Comparison of ENCODE assay signal across 10 cellular contexts in genomic region chr16:66948822-66949195, GRCh38. TPM values are rescaled to one million over a fixed set of nuclear protein-coding genes. Genes with fewer than 3 reads are reported as not detected.
DNase-seq lines count a peak whose midpoint lies in the region; ATAC-seq and TF ChIP-seq lines count a peak whose summit lies in the region.
"Not testable (repeated sequence)": the region's sequence is repeated elsewhere in the genome, so short reads cannot be mapped to it uniquely, and the experiment has no call there.
"Had no signal": no experiment of that assay in that cellular context is flagged by ENCODE, and none has a peak within 500 bp of the region (broad histone marks: within the 10 kb centered on the region; RNA-seq: fewer than 3 reads in every experiment).

No MANE protein-coding gene starts in this region.

- H2BK120ac ChIP-seq in mesenchymal stem cell (ENCODE audit: low read depth, low read length), result not testable (repeated sequence)

- H3K14ac ChIP-seq in mesenchymal stem cell (ENCODE audit: low read length in 2 of 2), result not testable (repeated sequence)

- peaks cover 30 to 36% of the 10 kb centered on the region in 2 donors for H3K27me3 Mint-ChIP-seq in CD4-positive, alpha-beta memory T cell
- peaks cover 33 to 45% of the 10 kb centered on the region in 2 donors for H3K27me3 Mint-ChIP-seq in T-cell
- peaks cover 28% of the 10 kb centered on the region for H3K27me3 Mint-ChIP-seq in activated naive CD4-positive, alpha-beta T cell treated with anti-CD3 and anti-CD28 coated beads, Interleukin-2, amount 50 U/mL, for 24 hours

- H3K18ac ChIP-seq in mesenchymal stem cell (ENCODE audit: low read depth in 1 of 2, low read length in 2 of 2), result peak overlapping the region in 1 of 2 experiments; percentile 70

- ATAC-seq in T-cell (replicated peaks in 1 of 4); upper lobe of left lung (ENCODE audit: low FRiP score in 2 of 2): not testable (repeated sequence)
- ATAC-seq in Right ventricle myocardium inferior, result peak; percentile 7

- not testable (repeated sequence) for H3K36me3 Mint-ChIP-seq in CD4-positive, alpha-beta memory T cell; T-cell; activated naive CD4-positive, alpha-beta T cell treated with anti-CD3 and anti-CD28 coated beads, Interleukin-2, amount 50 U/mL, for 24 hours

- not testable (repeated sequence) for H3K4me2 ChIP-seq in mesenchymal stem cell (ENCODE audit: low read length, poor library complexity, severe bottlenecking)

- H3K4me1 Mint-ChIP-seq in CD4-positive, alpha-beta memory T cell, result peaks cover 9 to 24% (median 13%) of the 10 kb centered on the region in 4 donors
- peaks cover 18 to 26% (median 18%) of the 10 kb centered on the region in 3 donors for H3K4me1 Mint-ChIP-seq in T-cell
- peaks cover 18% of the 10 kb centered on the region for H3K4me1 Mint-ChIP-seq in activated naive CD4-positive, alpha-beta T cell treated with anti-CD3 and anti-CD28 coated beads, Interleukin-2, amount 50 U/mL, for 24 hours

- intact Hi-C loops in CD4-positive, alpha-beta memory T cell (cut with micrococcal nuclease), result not testable (repeated sequence)
- intact Hi-C loops in Right ventricle myocardium inferior (cut with DNase I), result loop anchor here (10.0 kb wide), 1 partner anchor 446 kb away; the partner anchor contains the start of gene TPPP3

- H3K27ac ChIP-seq in CD4-positive, alpha-beta memory T cell (ENCODE audit: low read depth, low read length); coronary artery; mesenchymal stem cell (ENCODE audit: low read length, poor library complexity, severe bottlenecking); upper lobe of left lung: not testable (repeated sequence)

- POLR2A ChIA-PET in CD4-positive, alpha-beta memory T cell (lab: Charles Lee; ENCODE audit: partially characterized antibody); T-cell (lab: Charles Lee): not testable (repeated sequence)

- not testable (repeated sequence) for H3K27ac Mint-ChIP-seq in CD4-positive, alpha-beta memory T cell; T-cell; activated naive CD4-positive, alpha-beta T cell treated with anti-CD3 and anti-CD28 coated beads, Interleukin-2, amount 50 U/mL, for 24 hours

- not testable (repeated sequence) for H3K9me3 Mint-ChIP-seq in CD4-positive, alpha-beta memory T cell; T-cell; activated naive CD4-positive, alpha-beta T cell treated with anti-CD3 and anti-CD28 coated beads, Interleukin-2, amount 50 U/mL, for 24 hours

- not testable (repeated sequence) for TF ChIP-seq CTCF in coronary artery (IDR thresholded peaks at IDR 0.05); upper lobe of left lung (IDR thresholded peaks at IDR 0.05)

- not testable (repeated sequence) for H3K9me3 ChIP-seq in CD4-positive, alpha-beta memory T cell (ENCODE audit: control insufficient read depth in 1 of 2, low read length in 2 of 2); mesenchymal stem cell (ENCODE audit: control insufficient read depth, low read length); upper lobe of left lung

- H3K27me3 ChIP-seq in CD4-positive, alpha-beta memory T cell (ENCODE audit: insufficient read depth, low read length), result peaks cover 16% of the 10 kb centered on the region
- peaks cover 14 to 15% of the 10 kb centered on the region in 2 experiments for H3K27me3 ChIP-seq in mesenchymal stem cell (ENCODE audit: control insufficient read depth in 1 of 2, insufficient read depth in 1 of 2, low read length in 2 of 2)
- H3K27me3 ChIP-seq in upper lobe of left lung, result not testable (repeated sequence)

- not testable (repeated sequence) for H4K91ac ChIP-seq in mesenchymal stem cell (ENCODE audit: low read length)

- H3K9ac ChIP-seq in mesenchymal stem cell (ENCODE audit: low read length), result peak overlapping the region; percentile 68

- not testable (repeated sequence) for H2BK5ac ChIP-seq in mesenchymal stem cell (ENCODE audit: low read depth, low read length, poor library complexity, severe bottlenecking)

- not testable (repeated sequence) for TF ChIP-seq POLR2A in upper lobe of left lung (IDR thresholded peaks at IDR 0.05)

- H3K4me3 Mint-ChIP-seq in CD4-positive, alpha-beta memory T cell, result peak overlapping the region; percentile 86 to 96 (median 90)
- H3K4me3 Mint-ChIP-seq in T-cell, result peak overlapping the region; percentile 84 to 87 (median 87)
- peak overlapping the region; percentile 87 for H3K4me3 Mint-ChIP-seq in activated naive CD4-positive, alpha-beta T cell treated with anti-CD3 and anti-CD28 coated beads, Interleukin-2, amount 50 U/mL, for 24 hours

- not testable (repeated sequence) for DNase-seq in CD4-positive, alpha-beta memory T cell; T-cell; coronary artery (ENCODE audit: low spot score); Right ventricle myocardium inferior (ENCODE audit: missing footprints); mesenchymal stem cell; skeletal muscle cell (ENCODE audit: low read depth)
- peak in 1 of 2 donors; percentile 59 for DNase-seq in upper lobe of left lung

- not testable (repeated sequence) for H2AFZ ChIP-seq in mesenchymal stem cell (ENCODE audit: low read depth, low read length)

- peaks cover 11% of the 10 kb centered on the region for H3K4me1 ChIP-seq in CD4-positive, alpha-beta memory T cell (ENCODE audit: insufficient read depth, low read length)
- H3K4me1 ChIP-seq in mesenchymal stem cell (ENCODE audit: control insufficient read depth, insufficient read depth, low read depth, low read length), result not testable (repeated sequence)
- peaks cover 14 to 19% (median 17%) of the 10 kb centered on the region in 4 donors for H3K4me1 ChIP-seq in upper lobe of left lung

- 65% methylated on average over 22 of the region's 22 CpGs for WGBS in mesenchymal stem cell
- WGBS in upper lobe of left lung, 2 donors, result 25% methylated on average over 22 of the region's 22 CpGs; no CpG with 5 or more reads in 1 of the 2 donors

- TF ChIP-seq EP300 in upper lobe of left lung (IDR thresholded peaks at IDR 0.05), result not testable (repeated sequence)

- not testable (repeated sequence) for H3K4ac ChIP-seq in mesenchymal stem cell (ENCODE audit: low read depth in 1 of 2, low read length in 2 of 2)

- H3K36me3 ChIP-seq in CD4-positive, alpha-beta memory T cell (ENCODE audit: insufficient read depth, low read length); mesenchymal stem cell (ENCODE audit: control insufficient read depth in 1 of 2, insufficient read depth in 2 of 2, low read depth in 1 of 2, low read length in 2 of 2); upper lobe of left lung: not testable (repeated sequence)

- not testable (repeated sequence) for H2BK12ac ChIP-seq in mesenchymal stem cell (ENCODE audit: low read length in 2 of 2)

- not testable (repeated sequence) for H4K8ac ChIP-seq in mesenchymal stem cell (ENCODE audit: low read length)

- not testable (repeated sequence) for H3K4me3 ChIP-seq in CD4-positive, alpha-beta memory T cell (ENCODE audit: low read length in 2 of 2)
- peak overlapping the region; percentile 76 for H3K4me3 ChIP-seq in coronary artery
- H3K4me3 ChIP-seq in mesenchymal stem cell (ENCODE audit: insufficient read depth in 1 of 2, low read depth in 1 of 2, low read length in 2 of 2), result peak overlapping the region in 1 of 2 experiments; percentile 74
- H3K4me3 ChIP-seq in skeletal muscle cell (ENCODE audit: low read depth, low read length), result peak overlapping the region; percentile 50
- H3K4me3 ChIP-seq in upper lobe of left lung, result peak overlapping the region in 3 of 4 donors; percentile 47 to 60 (median 56)

- H2BK15ac ChIP-seq in mesenchymal stem cell (ENCODE audit: low read depth, poor library complexity, severe bottlenecking), result peak overlapping the region; percentile 26

- not testable (repeated sequence) for H2AK5ac ChIP-seq in mesenchymal stem cell (ENCODE audit: low read length, severe bottlenecking)

- not testable (repeated sequence) for H3K23ac ChIP-seq in mesenchymal stem cell (ENCODE audit: low read length in 2 of 2)

- CTCF ChIA-PET in CD4-positive, alpha-beta memory T cell (lab: Charles Lee; ENCODE audit: partially characterized antibody), result not testable (repeated sequence)
- CTCF ChIA-PET in T-cell (lab: Charles Lee), result interaction anchor here (0.6 to 1.0 kb wide), 3 partner anchors 16 to 237 kb away, joined by 3 to 4 read pairs (median 3); no protein-coding TSS in a partner anchor

- H3K79me1 ChIP-seq in mesenchymal stem cell (replicated peaks; ENCODE audit: low read length, poor library complexity, severe bottlenecking), result not testable (repeated sequence)

RNA-seq across cellular contexts. Expression of gene CES3, which starts 12.3 kb away (rescaled TPM):
- under 1 TPM; 0.32 to 0.61 TPM for total RNA-seq in CD4-positive, alpha-beta memory T cell
- polyA plus RNA-seq in CD4-positive, alpha-beta memory T cell, result not detected
- total RNA-seq in T-cell, result under 1 TPM; 0.10 to 0.88 (median 0.58) TPM
- total RNA-seq in Right ventricle myocardium inferior, result 0.78 TPM
- polyA plus RNA-seq in mesenchymal stem cell (2013, experiment 1 of 2), result 0.07 TPM
- polyA plus RNA-seq in mesenchymal stem cell (2013, experiment 2 of 2), result 0.01 TPM
- total RNA-seq in upper lobe of left lung, result 1 to 10 TPM; 1.4 to 6.2 (median 2.9) TPM
- total RNA-seq: lung microvascular endothelial cell had no signal

RNA-seq across cellular contexts. Expression of gene CES2, which starts 13.5 kb away (rescaled TPM):
- 10 to 100 TPM; 46.5 to 51.0 TPM for total RNA-seq in CD4-positive, alpha-beta memory T cell
- polyA plus RNA-seq in CD4-positive, alpha-beta memory T cell, result 10 to 100 TPM; 25.4 to 30.4 TPM
- total RNA-seq in T-cell, result 10 to 100 TPM; 35.3 to 56.5 (median 50.2) TPM
- total RNA-seq in Right ventricle myocardium inferior, result 126 TPM
- polyA plus RNA-seq in mesenchymal stem cell (2013, experiment 1 of 2), result 27.4 TPM
- polyA plus RNA-seq in mesenchymal stem cell (2013, experiment 2 of 2), result 27.4 TPM
- 10 to 100 TPM; 32.2 to 76.1 (median 46.5) TPM for total RNA-seq in upper lobe of left lung

RNA-seq across cellular contexts. Expression of gene CIAO2B, which starts 14.6 kb away (rescaled TPM):
- total RNA-seq in CD4-positive, alpha-beta memory T cell, result 10 to 100 TPM; 72.7 to 75.0 TPM
- polyA plus RNA-seq in CD4-positive, alpha-beta memory T cell, result 100 to 1,000 TPM; 128 to 150 TPM
- 10 to 100 TPM; 55.3 to 66.8 (median 62.4) TPM for total RNA-seq in T-cell
- 127 TPM for total RNA-seq in Right ventricle myocardium inferior
- 110 TPM for polyA plus RNA-seq in mesenchymal stem cell (2013, experiment 1 of 2)
- 117 TPM for polyA plus RNA-seq in mesenchymal stem cell (2013, experiment 2 of 2)
- 100 to 1,000 TPM in 1 of 6 donors, 10 to 100 TPM in 5; 59.6 to 131 (median 73.2) TPM for total RNA-seq in upper lobe of left lung

RNA-seq across cellular contexts. Expression of gene RRAD, which starts 23.5 kb away (rescaled TPM):
- under 1 TPM; 0.29 to 0.58 TPM for total RNA-seq in CD4-positive, alpha-beta memory T cell
- polyA plus RNA-seq in CD4-positive, alpha-beta memory T cell, result not detected
- total RNA-seq in T-cell (1 to 10 TPM in 1 of 5 donors, under 1 TPM in 3, not detected in 1; 0.28 to 1.1 (median 0.53) TPM), Right ventricle myocardium inferior (84.3 TPM), upper lobe of left lung (10 to 100 TPM; 13.8 to 50.3 (median 47.0) TPM)
- polyA plus RNA-seq in mesenchymal stem cell (2013, experiment 1 of 2), result 6.9 TPM
- polyA plus RNA-seq in mesenchymal stem cell (2013, experiment 2 of 2), result 7.7 TPM

RNA-seq across cellular contexts. Expression of gene CDH16, which starts 30.1 kb away (rescaled TPM):
- not detected for total RNA-seq in CD4-positive, alpha-beta memory T cell
- polyA plus RNA-seq in CD4-positive, alpha-beta memory T cell, result not detected
- total RNA-seq in T-cell (not detected), Right ventricle myocardium inferior (0.16 TPM), upper lobe of left lung (1 to 10 TPM in 2 of 6 donors, under 1 TPM in 1, not detected in 3; 0.40 to 1.8 (median 1.7) TPM)
- not detected for polyA plus RNA-seq in mesenchymal stem cell (2013, experiment 1 of 2)
- polyA plus RNA-seq in mesenchymal stem cell (2013, experiment 2 of 2), result not detected
- total RNA-seq: activated CD8-positive, alpha-beta memory T cell treated with anti-CD3 and anti-CD28 coated beads for 36 hours; lung microvascular endothelial cell had no signal
